Comparison of ENCODE assay signal across 8 cellular contexts in genomic region chr12:70733385-70733784, GRCh38.
DNase-seq lines count a peak whose midpoint lies in the region; ATAC-seq, FAIRE-seq and TF ChIP-seq lines count a peak whose summit lies in the region.

No MANE protein-coding gene starts in this region.

- DNase-seq in ACHN (peak; percentile 78), GM12892 (ENCODE audit: insufficient read length) (peak; percentile 6), RWPE1 (ENCODE audit: low spot score) (peak; percentile 73), epithelial cell of esophagus (ENCODE audit: low read depth) (peak; percentile 78), mucosa of gallbladder (ENCODE audit: low spot score) (peak; percentile 35)
- DNase-seq in stimulated activated CD4-positive, alpha-beta T cell treated with anti-CD3 and anti-CD28 coated beads, Interleukin-4, amount 100 ng/mL, for 1 hour: no peak

- no peaks in the 10 kb centered on the region for H3K27me3 ChIP-seq in Loucy (ENCODE audit: insufficient read depth, low read length, poor library complexity, severe bottlenecking)

- H3K9ac ChIP-seq in Loucy (ENCODE audit: low read depth, low read length, poor library complexity, severe bottlenecking): no peak overlapping the region

- no peaks in the 10 kb centered on the region for H3K9me2 ChIP-seq in Loucy (replicated peaks; ENCODE audit: low read depth, low read length)

- TF ChIP-seq POLR2A in GM12892 (IDR thresholded peaks at IDR 0.05; ENCODE audit: low read depth, low read length): no peak

- H3K27ac ChIP-seq in RWPE1: no peak overlapping the region

- H3K4me2 ChIP-seq in Loucy (ENCODE audit: low read depth, low read length, poor library complexity, severe bottlenecking): no peak overlapping the region

- ATAC-seq in HG02571 (IDR thresholded peaks at IDR 0.05; ENCODE audit: unreplicated experiment): peak; percentile 91

- H3K79me2 ChIP-seq in Loucy (ENCODE audit: insufficient read depth, low read length): no peaks in the 10 kb centered on the region

- TF ChIP-seq CTCF in Loucy (conservative IDR thresholded peaks at IDR 0.05; ENCODE audit: low read length): peak; percentile 70
- TF ChIP-seq CTCF in RWPE1 (conservative IDR thresholded peaks at IDR 0.05; ENCODE audit: low read depth): peak; percentile 71
- TF ChIP-seq CTCF in epithelial cell of esophagus (IDR thresholded peaks at IDR 0.05; ENCODE audit: insufficient read depth, low read depth, low read length, missing control alignments): peak; percentile 78

- no peak for FAIRE-seq in GM12892 (lab: Jason Lieb, UNC)

- POLR2A ChIA-PET in RWPE1 (lab: Yijun Ruan, JAX; ENCODE audit: low non-redundant PET): no interaction called here

- H4K20me1 ChIP-seq in Loucy (ENCODE audit: insufficient read depth, low read length, poor library complexity, severe bottlenecking): no peaks in the 10 kb centered on the region

- no peaks in the 10 kb centered on the region; the same call in 1 of the 2 replicates for H3F3A ChIP-seq in Loucy (ENCODE audit: low read depth)

- no peak overlapping the region for H2AFZ ChIP-seq in Loucy (ENCODE audit: low read length)

- in situ Hi-C loops in ACHN (cut with HindIII; ENCODE audit: low pct_ligation_motif_present, low pct_unique_long_range_greater_than_20kb, low sequenced_read_pairs): no loop called here

- CTCF ChIA-PET in RWPE1 (lab: Yijun Ruan, JAX): interaction anchor here (0.5 to 1.3 kb wide), 24 partner anchors 9 to 934 kb away, joined by 3 to 15 read pairs (median 4); no protein-coding TSS in a partner anchor

- no peaks in the 10 kb centered on the region for H3K9me3 ChIP-seq in Loucy (ENCODE audit: insufficient read depth, low read depth, low read length)

- no peak overlapping the region for H3K4me3 ChIP-seq in Loucy (ENCODE audit: low read length, poor library complexity, severe bottlenecking)
- H3K4me3 ChIP-seq in epithelial cell of esophagus (ENCODE audit: low read length): no peak overlapping the region

- no peaks in the 10 kb centered on the region for H3K4me1 ChIP-seq in Loucy (ENCODE audit: insufficient read depth, low read length, poor library complexity, severe bottlenecking)

- H3K36me3 ChIP-seq in Loucy (ENCODE audit: insufficient read depth, low read length): no peaks in the 10 kb centered on the region
